In the genomic region with DNA sequence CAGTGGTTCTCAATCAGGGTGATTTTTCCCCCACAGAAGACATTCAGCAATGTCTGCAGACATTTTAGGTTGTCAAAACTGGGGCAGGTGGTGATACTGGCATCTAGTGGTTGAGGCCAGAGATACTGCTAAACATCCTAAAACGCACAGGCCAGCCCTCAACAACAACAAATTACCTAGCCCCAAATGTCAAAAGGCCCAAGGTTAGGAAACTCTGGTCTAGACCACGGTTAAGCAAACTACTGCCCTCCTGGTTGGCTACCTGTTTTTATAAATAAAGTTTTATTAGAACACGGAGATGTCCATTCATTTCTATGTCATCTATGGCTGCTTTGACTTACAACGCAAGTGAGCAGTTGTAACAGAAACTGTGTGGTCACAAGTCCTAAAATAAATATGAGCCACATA, we compare ENCODE assay signal across 8 cellular contexts.
DNase-seq lines count a peak whose midpoint lies in the region; ATAC-seq, FAIRE-seq and TF ChIP-seq lines count a peak whose summit lies in the region.

No MANE protein-coding gene starts in this region.

- TF ChIP-seq CTCF in D721Med (IDR thresholded peaks at IDR 0.05; ENCODE audit: insufficient read depth, missing control alignments), result peak; percentile 32
- peak; percentile 44 for TF ChIP-seq CTCF in hepatocyte (IDR thresholded peaks at IDR 0.05; ENCODE audit: poor library complexity)

- POLR2A ChIA-PET in activated naive CD8-positive, alpha-beta T cell treated with anti-CD3 and anti-CD28 coated beads, Interleukin-2, amount 10 ng/mL, durations not matched to agents 7 days and 5 days (lab: Charles Lee), result interaction anchor here (0.6 to 1.0 kb wide), 4 partner anchors 45 to 393 kb away, joined by 3 to 6 read pairs (median 4); no protein-coding TSS in a partner anchor

- H3K36me3 ChIP-seq in hepatocyte (replicated peaks; ENCODE audit: insufficient read depth, low read depth), result no peaks in the 10 kb centered on the region

- no peak overlapping the region for H2AFZ ChIP-seq in hepatocyte

- DNase-seq in D721Med (ENCODE audit: insufficient read length, low spot score) (no peak), HS-5 (ENCODE audit: low read depth) (peak; percentile 18), hepatocyte (ENCODE audit: low spot score) (peak; percentile 34), DMS79 treated with DMSO at 0.1 percent for 48 hours (lab: John Stamatoyannopoulos, UW) (no peak)
- peak; percentile 41 for DNase-seq in activated naive CD8-positive, alpha-beta T cell treated with anti-CD3 and anti-CD28 coated beads, Interleukin-2, amount 10 ng/mL, durations not matched to agents 7 days and 5 days
- peak; percentile 57 to 63 for DNase-seq in stimulated activated CD4-positive, alpha-beta T cell treated with anti-CD3 and anti-CD28 coated beads, Interleukin-2, amount 100 ng/mL, for 24 hours

- H3K4me3 Mint-ChIP-seq in activated naive CD8-positive, alpha-beta T cell treated with anti-CD3 and anti-CD28 coated beads, Interleukin-2, amount 10 ng/mL, durations not matched to agents 7 days and 5 days, result peak overlapping the region; percentile 67

- no peaks in the 10 kb centered on the region for H3K9me3 ChIP-seq in hepatocyte (ENCODE audit: low read depth)

- H4K20me1 ChIP-seq in hepatocyte (ENCODE audit: insufficient read depth, poor library complexity, severe bottlenecking), result no peaks in the 10 kb centered on the region

- H3K4me3 ChIP-seq in hepatocyte, result no peak overlapping the region

- no peaks in the 10 kb centered on the region for H3K27me3 ChIP-seq in hepatocyte

- no peaks in the 10 kb centered on the region for H3K9me3 Mint-ChIP-seq in activated naive CD8-positive, alpha-beta T cell treated with anti-CD3 and anti-CD28 coated beads, Interleukin-2, amount 10 ng/mL, durations not matched to agents 7 days and 5 days

- peaks cover 42% of the 10 kb centered on the region for H3K4me1 Mint-ChIP-seq in activated naive CD8-positive, alpha-beta T cell treated with anti-CD3 and anti-CD28 coated beads, Interleukin-2, amount 10 ng/mL, durations not matched to agents 7 days and 5 days

- no peaks in the 10 kb centered on the region for H3K36me3 Mint-ChIP-seq in activated naive CD8-positive, alpha-beta T cell treated with anti-CD3 and anti-CD28 coated beads, Interleukin-2, amount 10 ng/mL, durations not matched to agents 7 days and 5 days

- no peak overlapping the region for H3K27ac ChIP-seq in hepatocyte

- H3K4me2 ChIP-seq in hepatocyte, result no peak overlapping the region

- H3K79me2 ChIP-seq in hepatocyte, result no peaks in the 10 kb centered on the region

- H3K9me2 ChIP-seq in hepatocyte (replicated peaks; ENCODE audit: insufficient read depth), result no peaks in the 10 kb centered on the region

- H3K27ac Mint-ChIP-seq in activated naive CD8-positive, alpha-beta T cell treated with anti-CD3 and anti-CD28 coated beads, Interleukin-2, amount 10 ng/mL, durations not matched to agents 7 days and 5 days, result peak overlapping the region; percentile 85

- ATAC-seq in GM21381 (IDR thresholded peaks at IDR 0.05; ENCODE audit: unreplicated experiment) (peak; percentile 78), SK-N-SH treated with all-trans-retinoic acid at 6 μM for 48 hours (peak; percentile 89)
- ATAC-seq in activated naive CD8-positive, alpha-beta T cell treated with anti-CD3 and anti-CD28 coated beads, Interleukin-2, amount 10 ng/mL, durations not matched to agents 7 days and 5 days (ENCODE audit: low read depth), result peak; percentile 92

- WGBS in hepatocyte (ENCODE audit: low lambda C conversion rate, missing lambda C conversion rate), result 46% methylated on average over 4 of the region's 4 CpGs

- FAIRE-seq in D721Med (lab: Jason Lieb, UNC), result peak; percentile 55

- no peaks in the 10 kb centered on the region for H3K4me1 ChIP-seq in hepatocyte (ENCODE audit: insufficient read depth)

- peaks cover 6% of the 10 kb centered on the region for H3K27me3 Mint-ChIP-seq in activated naive CD8-positive, alpha-beta T cell treated with anti-CD3 and anti-CD28 coated beads, Interleukin-2, amount 10 ng/mL, durations not matched to agents 7 days and 5 days

TF ChIP-seq in SK-N-SH treated with all-trans-retinoic acid at 6 μM for 48 hours, 23 proteins besides CTCF, POLR2A, EP300 and RAD21:
- TF ChIP-seq SNAI2 (CRISPR knock-in tag; IDR thresholded peaks at IDR 0.05), result no peak
- TF ChIP-seq ZNF565 (CRISPR knock-in tag; conservative IDR thresholded peaks at IDR 0.05; ENCODE audit: low read depth), result no peak
- no peak for TF ChIP-seq ESRRG (CRISPR knock-in tag; IDR thresholded peaks at IDR 0.05)
- TF ChIP-seq CSRNP3 (CRISPR knock-in tag; IDR thresholded peaks at IDR 0.05), result no peak
- no peak for TF ChIP-seq ZNF70 (CRISPR knock-in tag; IDR thresholded peaks at IDR 0.05)

Comparison
In these comparisons a context has a peak if more than half of its experiments do, and no peak if none do; other contexts are left out.
1. DNase-seq: peak in HS-5 (single experiment), activated naive CD8-positive, alpha-beta T cell treated with anti-CD3 and anti-CD28 coated beads, Interleukin-2, amount 10 ng/mL, durations not matched to agents 7 days and 5 days (single experiment), hepatocyte (single experiment) and stimulated activated CD4-positive, alpha-beta T cell treated with anti-CD3 and anti-CD28 coated beads, Interleukin-2, amount 100 ng/mL, for 24 hours (2 of 2); none in D721Med (single experiment) and DMS79 treated with DMSO at 0.1 percent for 48 hours (single experiment).
2. Peak in every context shown above with its lines, with median percentiles within 50 percentile points of each other: ATAC-seq.